Comparison of ENCODE assay signal across 33 cellular contexts in the genomic region with DNA sequence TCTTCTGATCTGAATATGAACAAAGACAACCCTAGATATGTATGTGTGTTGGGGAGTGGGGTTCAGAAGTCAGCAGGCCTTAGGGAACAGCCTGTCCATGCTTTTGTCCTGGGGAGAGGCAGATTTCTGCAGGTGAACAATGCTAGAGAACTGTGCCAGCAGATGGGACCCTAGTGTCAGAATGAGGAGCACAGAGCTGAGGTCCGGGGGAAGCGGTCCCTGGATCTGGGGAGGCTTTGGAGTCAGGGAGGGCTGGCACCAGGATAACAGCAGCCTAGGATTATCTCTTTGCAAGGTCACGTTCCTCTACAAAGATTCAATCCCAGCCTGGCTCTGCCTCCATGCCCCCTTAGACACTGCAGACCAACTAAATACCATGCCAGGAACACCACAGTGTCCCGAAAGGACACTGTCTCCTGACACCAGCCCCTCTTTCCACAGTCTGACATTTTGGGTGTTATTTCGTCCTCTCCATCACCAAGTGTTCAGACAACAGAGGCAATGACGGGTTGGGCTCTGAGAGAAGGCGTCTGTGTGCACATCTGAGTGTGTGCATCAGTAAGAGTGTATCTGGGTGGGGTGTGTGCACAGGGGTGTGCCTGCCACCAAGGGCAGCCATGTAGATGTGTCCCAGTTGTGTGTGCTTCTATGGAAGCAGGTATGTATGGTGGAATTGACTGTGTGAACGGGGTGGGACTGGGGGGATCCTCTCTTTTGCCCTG.
"Had no signal": no experiment of that assay in that cellular context is flagged by ENCODE, and none has a peak within 500 bp of the region (broad histone marks: within the 10 kb centered on the region; RNA-seq: fewer than 3 reads in every experiment).

No MANE protein-coding gene starts in this region.

- ATAC-seq: left lung; stimulated activated memory B cell treated with anti-CD40 and anti-IgM and Interleukin-4, amounts not matched to agents 10 μg/mL and 1 μg/mL and 100 μg/mL, for 72 hours; T-cell had no signal

- H3K36me3 Mint-ChIP-seq: activated CD4-positive, alpha-beta memory T cell treated with anti-CD3 and anti-CD28 coated beads for 36 hours; activated naive CD8-positive, alpha-beta T cell treated with anti-CD3 and anti-CD28 coated beads, Interleukin-2, amount 10 ng/mL, durations not matched to agents 7 days and 5 days; brain; naive B cell; stimulated activated memory B cell treated with anti-CD40 and anti-IgM and Interleukin-4, amounts not matched to agents 10 μg/mL and 1 μg/mL and 100 μg/mL, for 72 hours; T-cell had no signal

- H3K4me2 ChIP-seq: smooth muscle cell had no signal

- H3K36me3 ChIP-seq: ascending aorta, esophagus squamous epithelium, left lung, neutrophil, ovary, prostate gland, upper lobe of left lung had no signal

- DNase-seq: activated CD4-positive, alpha-beta memory T cell treated with anti-CD3 and anti-CD28 coated beads for 36 hours; activated CD4-positive, alpha-beta T cell treated with anti-CD3 and anti-CD28 coated beads, Interleukin-2, amount 10 ng/mL, durations not matched to agents 24 days and 14 days; activated CD4-positive, CD25-positive, alpha-beta regulatory T cell treated with anti-CD3 and anti-CD28 coated beads, Interleukin-2, amount 50 U/mL, for 72 hours; activated effector memory CD4-positive, alpha-beta T cell treated with anti-CD3 and anti-CD28 coated beads, Interleukin-2, amount 50 U/mL, for 16 hours; activated naive CD4-positive, alpha-beta T cell treated with anti-CD3 and anti-CD28 coated beads for 36 hours; activated naive CD8-positive, alpha-beta T cell treated with anti-CD3 and anti-CD28 coated beads, Interleukin-2, amount 10 ng/mL, durations not matched to agents 7 days and 5 days; activated T-cell treated with anti-CD3 and anti-CD28 coated beads, Interleukin-2, amount 50 U/mL, for 1 hour; central memory CD4-positive, alpha-beta T cell; endodermal cell; esophagus squamous epithelium; foreskin melanocyte; left lung; naive B cell; nephron progenitor cell; retina; stimulated activated CD4-positive, alpha-beta T cell treated with anti-CD3 and anti-CD28 coated beads, Interleukin-1b, Interleukin-23, amount 100 ng/mL, for 48 hours; stimulated activated CD4-positive, alpha-beta T cell treated with anti-CD3 and anti-CD28 coated beads, Interleukin-4, amount 100 ng/mL, for 4 hours; stimulated activated CD8-positive, alpha-beta memory T cell treated with anti-CD3 and anti-CD28 coated beads, Interleukin-4, amount 100 ng/mL, for 48 hours; stimulated activated naive CD8-positive, alpha-beta T cell treated with anti-CD3 and anti-CD28 coated beads, Interleukin-15, amount 100 ng/mL, for 72 hours; substantia nigra; T-cell; T-helper 9 cell had no signal

- H3K9me3 ChIP-seq: ascending aorta, esophagus squamous epithelium, left lung, neutrophil, ovary, prostate gland, upper lobe of left lung had no signal

- H3K4me3 Mint-ChIP-seq: activated CD4-positive, alpha-beta memory T cell treated with anti-CD3 and anti-CD28 coated beads for 36 hours; activated CD4-positive, alpha-beta T cell treated with anti-CD3 and anti-CD28 coated beads, Interleukin-2, amount 10 ng/mL, durations not matched to agents 24 days and 14 days; activated naive CD4-positive, alpha-beta T cell treated with anti-CD3 and anti-CD28 coated beads for 36 hours; activated naive CD8-positive, alpha-beta T cell treated with anti-CD3 and anti-CD28 coated beads, Interleukin-2, amount 10 ng/mL, durations not matched to agents 7 days and 5 days; activated T-helper 1 cell treated with anti-CD3 and anti-CD28 coated beads, Interleukin-12 subunit alpha, Interleukin-12 subunit beta, Interleukin-2, Interleukin-4 antibody, amounts not matched to agents 30 ng/mL and 10 ng/mL and 1 ng/mL, durations not matched to agents 14 hours and 24 hours and 36 hours; brain; dendritic cell treated with granulocyte-macrophage colony-stimulating factor and Interleukin-4, amounts not matched to agents 40 ng/mL and 50 ng/mL, for 4 days; endodermal cell; naive B cell; nephron progenitor cell; stimulated activated memory B cell treated with anti-CD40 and anti-IgM and Interleukin-4, amounts not matched to agents 10 μg/mL and 1 μg/mL and 100 μg/mL, for 72 hours; stimulated activated naive CD8-positive, alpha-beta T cell treated with anti-CD3 and anti-CD28 coated beads, Interleukin-15, amount 100 ng/mL, for 72 hours; T-cell had no signal

- H3K9me3 Mint-ChIP-seq: activated CD4-positive, alpha-beta memory T cell treated with anti-CD3 and anti-CD28 coated beads for 36 hours; activated CD4-positive, alpha-beta T cell treated with anti-CD3 and anti-CD28 coated beads, Interleukin-2, amount 10 ng/mL, durations not matched to agents 24 days and 14 days; activated naive CD4-positive, alpha-beta T cell treated with anti-CD3 and anti-CD28 coated beads for 36 hours; activated naive CD8-positive, alpha-beta T cell treated with anti-CD3 and anti-CD28 coated beads, Interleukin-2, amount 10 ng/mL, durations not matched to agents 7 days and 5 days; activated T-helper 1 cell treated with anti-CD3 and anti-CD28 coated beads, Interleukin-12 subunit alpha, Interleukin-12 subunit beta, Interleukin-2, Interleukin-4 antibody, amounts not matched to agents 30 ng/mL and 10 ng/mL and 1 ng/mL, durations not matched to agents 14 hours and 24 hours and 36 hours; brain; dendritic cell treated with granulocyte-macrophage colony-stimulating factor and Interleukin-4, amounts not matched to agents 40 ng/mL and 50 ng/mL, for 4 days; endodermal cell; naive B cell; nephron progenitor cell; stimulated activated memory B cell treated with anti-CD40 and anti-IgM and Interleukin-4, amounts not matched to agents 10 μg/mL and 1 μg/mL and 100 μg/mL, for 72 hours; stimulated activated naive CD8-positive, alpha-beta T cell treated with anti-CD3 and anti-CD28 coated beads, Interleukin-15, amount 100 ng/mL, for 72 hours; T-cell had no signal

- H3K4me1 ChIP-seq: prostate gland had no signal

- H3K27me3 ChIP-seq: ascending aorta, ovary had no signal

- H3K4me3 ChIP-seq: ascending aorta, esophagus squamous epithelium, left lung, ovary, prostate gland, smooth muscle cell, upper lobe of left lung had no signal

- H3K27ac Mint-ChIP-seq: activated CD4-positive, alpha-beta memory T cell treated with anti-CD3 and anti-CD28 coated beads for 36 hours; activated CD4-positive, alpha-beta T cell treated with anti-CD3 and anti-CD28 coated beads, Interleukin-2, amount 10 ng/mL, durations not matched to agents 24 days and 14 days; activated naive CD4-positive, alpha-beta T cell treated with anti-CD3 and anti-CD28 coated beads for 36 hours; activated naive CD8-positive, alpha-beta T cell treated with anti-CD3 and anti-CD28 coated beads, Interleukin-2, amount 10 ng/mL, durations not matched to agents 7 days and 5 days; activated T-helper 1 cell treated with anti-CD3 and anti-CD28 coated beads, Interleukin-12 subunit alpha, Interleukin-12 subunit beta, Interleukin-2, Interleukin-4 antibody, amounts not matched to agents 30 ng/mL and 10 ng/mL and 1 ng/mL, durations not matched to agents 14 hours and 24 hours and 36 hours; brain; dendritic cell treated with granulocyte-macrophage colony-stimulating factor and Interleukin-4, amounts not matched to agents 40 ng/mL and 50 ng/mL, for 4 days; endodermal cell; nephron progenitor cell; stimulated activated memory B cell treated with anti-CD40 and anti-IgM and Interleukin-4, amounts not matched to agents 10 μg/mL and 1 μg/mL and 100 μg/mL, for 72 hours; T-cell had no signal

- H3K27ac ChIP-seq: ascending aorta, esophagus squamous epithelium, left lung, neutrophil, ovary, prostate gland, upper lobe of left lung, VCaP had no signal
